15 cellular contexts compared by ENCODE assay signal in genomic region chr16:61946019-61946418, GRCh38.
"Had no signal": no experiment of that assay in that cellular context is flagged by ENCODE, and none has a peak within 500 bp of the region (broad histone marks: within the 10 kb centered on the region; RNA-seq: fewer than 3 reads in every experiment).

No MANE protein-coding gene starts in this region.

- H3K4me1 ChIP-seq: adrenal gland, colonic mucosa, sigmoid colon had no signal

- H3K27ac Mint-ChIP-seq: activated B cell treated with CpG ODN at 0.5 μM for 24 hours; activated CD8-positive, alpha-beta T cell treated with anti-CD3 and anti-CD28 coated beads for 36 hours; activated naive CD4-positive, alpha-beta T cell treated with anti-CD3 and anti-CD28 coated beads, Interleukin-2, amount 50 U/mL, for 24 hours; T-helper 17 cell had no signal

- ATAC-seq: activated CD8-positive, alpha-beta T cell treated with anti-CD3 and anti-CD28 coated beads for 36 hours; activated T-cell treated with anti-CD3 and anti-CD28 coated beads, Interleukin-2, amount 50 U/mL, for 4 hours; T-helper 17 cell had no signal

- H3K27ac ChIP-seq: adrenal gland, colonic mucosa, sigmoid colon, thoracic aorta had no signal

- H3K4me1 Mint-ChIP-seq: activated B cell treated with CpG ODN at 0.5 μM for 24 hours; activated naive CD4-positive, alpha-beta T cell treated with anti-CD3 and anti-CD28 coated beads, Interleukin-2, amount 50 U/mL, for 24 hours; T-helper 17 cell had no signal

- H3K36me3 Mint-ChIP-seq: activated naive CD4-positive, alpha-beta T cell treated with anti-CD3 and anti-CD28 coated beads, Interleukin-2, amount 50 U/mL, for 24 hours had no signal

- H3K27me3 Mint-ChIP-seq: activated B cell treated with CpG ODN at 0.5 μM for 24 hours; activated CD8-positive, alpha-beta T cell treated with anti-CD3 and anti-CD28 coated beads for 36 hours; activated naive CD4-positive, alpha-beta T cell treated with anti-CD3 and anti-CD28 coated beads, Interleukin-2, amount 50 U/mL, for 24 hours; T-helper 17 cell had no signal

- H3K36me3 ChIP-seq: adrenal gland, colonic mucosa, sigmoid colon, thoracic aorta had no signal

- H3K4me3 Mint-ChIP-seq: activated B cell treated with CpG ODN at 0.5 μM for 24 hours; activated CD8-positive, alpha-beta T cell treated with anti-CD3 and anti-CD28 coated beads for 36 hours; activated naive CD4-positive, alpha-beta T cell treated with anti-CD3 and anti-CD28 coated beads, Interleukin-2, amount 50 U/mL, for 24 hours; activated T-cell treated with anti-CD3 and anti-CD28 coated beads, Interleukin-2, amount 50 U/mL, for 4 hours; neural crest cell; T-helper 17 cell had no signal

- H3K9me3 ChIP-seq: adrenal gland, colonic mucosa, sigmoid colon, thoracic aorta had no signal

- H3K27me3 ChIP-seq: adrenal gland, colonic mucosa, sigmoid colon had no signal

- DNase-seq: activated B cell treated with CpG ODN at 0.5 μM for 24 hours; activated CD4-positive, alpha-beta T cell treated with anti-CD3 and anti-CD28 coated beads for 48 hours; activated CD8-positive, alpha-beta T cell treated with anti-CD3 and anti-CD28 coated beads for 36 hours; activated effector memory CD4-positive, alpha-beta T cell treated with Interleukin-2 at 50 U/mL for 16 hours; activated T-cell treated with anti-CD3 and anti-CD28 coated beads, Interleukin-2, amount 50 U/mL, for 4 hours; adrenal gland; colonic mucosa; foreskin fibroblast; sigmoid colon; stimulated activated CD4-positive, alpha-beta T cell treated with anti-CD3 and anti-CD28 coated beads, Interleukin-2, amount 100 ng/mL, for 24 hours; T-helper 17 cell had no signal

- H3K4me3 ChIP-seq: adrenal gland, colonic mucosa, lung, sigmoid colon, thoracic aorta had no signal
